24 cellular contexts compared by ENCODE assay signal in the genomic region with DNA sequence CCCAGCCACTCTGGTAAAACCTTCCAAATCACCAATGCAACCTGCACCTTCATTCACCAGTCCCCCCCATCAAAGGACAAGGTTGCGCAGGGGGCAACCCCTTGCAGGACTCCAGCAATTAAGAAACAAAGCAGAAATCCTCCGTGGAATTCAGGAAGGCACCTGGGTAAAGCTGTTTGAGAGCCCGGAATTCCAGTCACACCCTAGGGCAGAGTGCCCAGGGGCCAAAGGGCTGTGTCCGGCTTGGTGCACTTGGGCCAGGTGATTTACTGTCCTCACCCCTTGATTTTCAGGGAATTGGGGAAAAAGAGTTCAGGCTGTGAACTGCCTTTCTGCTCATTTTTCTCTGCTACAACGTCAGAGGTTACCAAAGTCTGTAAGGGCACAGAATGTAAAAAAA.
"Had no signal": no experiment of that assay in that cellular context is flagged by ENCODE, and none has a peak within 500 bp of the region (broad histone marks: within the 10 kb centered on the region; RNA-seq: fewer than 3 reads in every experiment).

No MANE protein-coding gene starts in this region.

- H3K27me3 ChIP-seq: adrenal gland, ascending aorta, brain microvascular endothelial cell, sigmoid colon, upper lobe of left lung had no signal

- H3K27ac Mint-ChIP-seq: activated naive CD8-positive, alpha-beta T cell; activated T-helper 2 cell treated with anti-CD3 and anti-CD28 coated beads, Interferon-gamma antibody, Interleukin-2, Interleukin-4, amounts not matched to agents 10 μg/mL and 5 μg/mL and 100 μg/mL, durations not matched to agents 14 hours and 24 hours and 36 hours; mesothelial cell of epicardium; natural killer cell treated with Interleukin-12 subunit alpha and Interleukin-12 subunit beta and Interleukin-15 and Interleukin-18, amount 100 ng/mL, for 72 hours; stimulated activated naive B cell treated with anti-CD40 and anti-IgM and Interleukin-4, amounts not matched to agents 10 μg/mL and 1 μg/mL and 100 μg/mL, for 72 hours; T-helper 1 cell treated with Interleukin-12 subunit alpha and Interleukin-12 subunit beta and Interleukin-4 antibody, amounts not matched to agents 30 μg/mL and 1 μg/mL, for 36 hours had no signal

- H3K4me3 ChIP-seq: adrenal gland, ascending aorta, sigmoid colon, upper lobe of left lung had no signal

- H3K4me3 Mint-ChIP-seq: activated naive CD8-positive, alpha-beta T cell; activated T-cell treated with anti-CD3 and anti-CD28 coated beads, Interleukin-2, amount 50 U/mL, for 4 hours; mesothelial cell of epicardium; natural killer cell treated with Interleukin-12 subunit alpha and Interleukin-12 subunit beta and Interleukin-15 and Interleukin-18, amount 100 ng/mL, for 72 hours; stimulated activated naive B cell treated with anti-CD40 and anti-IgM and Interleukin-4, amounts not matched to agents 10 μg/mL and 1 μg/mL and 100 μg/mL, for 72 hours; T-helper 1 cell treated with Interleukin-12 subunit alpha and Interleukin-12 subunit beta and Interleukin-4 antibody, amounts not matched to agents 30 μg/mL and 1 μg/mL, for 36 hours had no signal

- H3K9me3 ChIP-seq: adrenal gland, ascending aorta, sigmoid colon, upper lobe of left lung had no signal

- DNase-seq: activated CD4-positive, alpha-beta T cell treated with anti-CD3 and anti-CD28 coated beads for 4 hours; activated CD4-positive, alpha-beta T cell treated with anti-CD3 and anti-CD28 coated beads, Interleukin-2, amount 50 U/mL, for 48 hours; activated CD4-positive, CD25-positive, alpha-beta regulatory T cell; activated CD8-positive, alpha-beta memory T cell treated with anti-CD3 and anti-CD28 coated beads, Interleukin-2, amount 50 U/mL, for 48 hours; activated naive CD4-positive, alpha-beta T cell; activated T-cell treated with anti-CD3 and anti-CD28 coated beads, Interleukin-2, amount 50 U/mL, for 4 hours; adrenal gland; brain microvascular endothelial cell; caudate nucleus; dermis blood vessel endothelial cell; effector CD8-positive, alpha-beta T cell; foreskin keratinocyte; posterior cingulate gyrus; sigmoid colon; stimulated activated CD4-positive, alpha-beta T cell treated with anti-CD3 and anti-CD28 coated beads, Interleukin-2, amount 100 ng/mL, for 48 hours; stimulated activated CD8-positive, alpha-beta memory T cell treated with anti-CD3 and anti-CD28 coated beads, Interleukin-4, amount 100 ng/mL, for 48 hours; stimulated activated naive B cell treated with anti-CD40 and anti-IgM and Interleukin-4, amounts not matched to agents 10 μg/mL and 1 μg/mL and 100 μg/mL, for 72 hours had no signal

- H3K9me3 Mint-ChIP-seq: activated T-cell treated with anti-CD3 and anti-CD28 coated beads, Interleukin-2, amount 50 U/mL, for 4 hours; activated T-helper 2 cell treated with anti-CD3 and anti-CD28 coated beads, Interferon-gamma antibody, Interleukin-2, Interleukin-4, amounts not matched to agents 10 μg/mL and 5 μg/mL and 100 μg/mL, durations not matched to agents 14 hours and 24 hours and 36 hours; mesothelial cell of epicardium; natural killer cell treated with Interleukin-12 subunit alpha and Interleukin-12 subunit beta and Interleukin-15 and Interleukin-18, amount 100 ng/mL, for 72 hours; stimulated activated naive B cell treated with anti-CD40 and anti-IgM and Interleukin-4, amounts not matched to agents 10 μg/mL and 1 μg/mL and 100 μg/mL, for 72 hours; T-helper 1 cell treated with Interleukin-12 subunit alpha and Interleukin-12 subunit beta and Interleukin-4 antibody, amounts not matched to agents 30 μg/mL and 1 μg/mL, for 36 hours had no signal

- H3K4me1 ChIP-seq: adrenal gland, ascending aorta, foreskin keratinocyte, sigmoid colon, upper lobe of left lung had no signal

- H3K27ac ChIP-seq: adrenal gland, ascending aorta, brain microvascular endothelial cell, foreskin keratinocyte, sigmoid colon, upper lobe of left lung had no signal

- ATAC-seq: activated T-cell treated with anti-CD3 and anti-CD28 coated beads, Interleukin-2, amount 50 U/mL, for 4 hours; foreskin keratinocyte; natural killer cell treated with Interleukin-12 subunit alpha and Interleukin-12 subunit beta and Interleukin-15 and Interleukin-18, amount 100 ng/mL, for 72 hours; stimulated activated naive B cell treated with anti-CD40 and anti-IgM and Interleukin-4, amounts not matched to agents 10 μg/mL and 1 μg/mL and 100 μg/mL, for 72 hours had no signal

- H3K4me1 Mint-ChIP-seq: stimulated activated naive B cell treated with anti-CD40 and anti-IgM and Interleukin-4, amounts not matched to agents 10 μg/mL and 1 μg/mL and 100 μg/mL, for 72 hours had no signal

- H3K36me3 ChIP-seq: adrenal gland, ascending aorta, brain microvascular endothelial cell, sigmoid colon, upper lobe of left lung had no signal

- H3K36me3 Mint-ChIP-seq: activated naive CD8-positive, alpha-beta T cell; mesothelial cell of epicardium; natural killer cell treated with Interleukin-12 subunit alpha and Interleukin-12 subunit beta and Interleukin-15 and Interleukin-18, amount 100 ng/mL, for 72 hours; stimulated activated naive B cell treated with anti-CD40 and anti-IgM and Interleukin-4, amounts not matched to agents 10 μg/mL and 1 μg/mL and 100 μg/mL, for 72 hours had no signal
